ENCODE assay signal across 16 cellular contexts in the genomic region with DNA sequence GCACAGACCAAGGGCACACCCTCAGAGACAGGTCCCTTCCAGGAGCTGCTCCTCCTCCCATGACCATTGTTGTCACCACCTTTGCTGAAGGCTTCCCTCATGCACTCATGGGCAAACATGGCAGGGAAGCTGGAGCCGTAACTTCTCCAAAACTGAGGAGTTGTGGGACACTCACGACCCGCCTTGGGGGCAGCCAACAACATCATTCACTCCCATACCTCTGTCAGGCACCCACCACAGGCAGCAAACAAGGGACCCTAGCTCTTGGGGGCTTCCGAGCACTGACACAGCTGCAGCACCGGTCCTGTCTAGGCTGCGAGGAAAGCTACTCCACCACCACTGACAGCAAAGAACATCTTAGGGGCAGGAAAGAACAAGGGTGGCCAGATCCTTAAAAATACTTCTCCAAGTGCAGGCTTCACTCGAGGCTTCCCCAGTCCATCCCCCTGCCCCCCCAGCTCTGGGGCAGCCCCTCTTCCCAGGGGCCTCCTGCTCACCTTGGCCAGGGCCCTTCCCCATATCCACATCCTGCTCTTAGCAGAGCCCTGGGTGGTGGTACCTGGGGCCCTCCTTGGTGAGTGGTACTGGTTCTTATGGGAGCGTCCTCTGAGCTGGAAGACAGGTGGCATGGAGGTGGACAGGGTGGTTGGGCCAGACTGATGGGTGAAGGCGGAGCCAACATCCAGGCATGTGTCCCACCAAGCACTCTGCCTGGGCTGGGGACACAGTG.
"Had no signal": no experiment of that assay in that cellular context is flagged by ENCODE, and none has a peak within 500 bp of the region (broad histone marks: within the 10 kb centered on the region; RNA-seq: fewer than 3 reads in every experiment).

No MANE protein-coding gene starts in this region.

- H3K9me3 ChIP-seq: adrenal gland, esophagus muscularis mucosa, gastroesophageal sphincter, ovary, sigmoid colon, thoracic aorta, upper lobe of right lung had no signal

- H3K36me3 ChIP-seq: adrenal gland, esophagus muscularis mucosa, gastroesophageal sphincter, ovary, sigmoid colon, thoracic aorta, upper lobe of right lung had no signal

- DNase-seq: activated CD4-positive, alpha-beta T cell treated with anti-CD3 and anti-CD28 coated beads, Interleukin-2, amount 10 ng/mL, durations not matched to agents 7 days and 5 days; activated gamma-delta T cell treated with Interleukin-2 at 50 U/mL for 16 hours; adrenal gland; dermis blood vessel endothelial cell; effector memory CD4-positive, alpha-beta T cell; midbrain; sigmoid colon; stimulated activated CD4-positive, alpha-beta T cell treated with anti-CD3 and anti-CD28 coated beads, Interleukin-4, amount 100 ng/mL, for 4 hours; stimulated activated naive B cell treated with anti-CD40 and anti-IgM and Interleukin-4, amounts not matched to agents 10 μg/mL and 1 μg/mL and 100 μg/mL, for 72 hours; T-cell; upper lobe of right lung had no signal

- H3K27me3 Mint-ChIP-seq: activated CD4-positive, alpha-beta T cell treated with anti-CD3 and anti-CD28 coated beads, Interleukin-2, amount 10 ng/mL, durations not matched to agents 7 days and 5 days; stimulated activated naive B cell treated with anti-CD40 and anti-IgM and Interleukin-4, amounts not matched to agents 10 μg/mL and 1 μg/mL and 100 μg/mL, for 72 hours; T-cell had no signal

- H3K36me3 Mint-ChIP-seq: activated naive CD4-positive, alpha-beta T cell treated with anti-CD3 and anti-CD28 coated beads, Interleukin-2, amount 50 U/mL, for 72 hours; stimulated activated naive B cell treated with anti-CD40 and anti-IgM and Interleukin-4, amounts not matched to agents 10 μg/mL and 1 μg/mL and 100 μg/mL, for 72 hours; T-cell had no signal

- H3K4me3 Mint-ChIP-seq: activated CD4-positive, alpha-beta T cell treated with anti-CD3 and anti-CD28 coated beads, Interleukin-2, amount 10 ng/mL, durations not matched to agents 7 days and 5 days; stimulated activated naive B cell treated with anti-CD40 and anti-IgM and Interleukin-4, amounts not matched to agents 10 μg/mL and 1 μg/mL and 100 μg/mL, for 72 hours; T-cell had no signal

- H3K27me3 ChIP-seq: adrenal gland, esophagus muscularis mucosa, gastroesophageal sphincter, ovary, sigmoid colon, upper lobe of right lung had no signal

- H3K27ac Mint-ChIP-seq: activated CD4-positive, alpha-beta T cell treated with anti-CD3 and anti-CD28 coated beads, Interleukin-2, amount 10 ng/mL, durations not matched to agents 7 days and 5 days; stimulated activated naive B cell treated with anti-CD40 and anti-IgM and Interleukin-4, amounts not matched to agents 10 μg/mL and 1 μg/mL and 100 μg/mL, for 72 hours; T-cell had no signal

- ATAC-seq: gastroesophageal sphincter; stimulated activated naive B cell treated with anti-CD40 and anti-IgM and Interleukin-4, amounts not matched to agents 10 μg/mL and 1 μg/mL and 100 μg/mL, for 72 hours; T-cell had no signal

- H3K27ac ChIP-seq: adrenal gland, esophagus muscularis mucosa, gastroesophageal sphincter, ovary, sigmoid colon, thoracic aorta, upper lobe of right lung had no signal

- H3K9me3 Mint-ChIP-seq: activated CD4-positive, alpha-beta T cell treated with anti-CD3 and anti-CD28 coated beads, Interleukin-2, amount 10 ng/mL, durations not matched to agents 7 days and 5 days; activated naive CD4-positive, alpha-beta T cell treated with anti-CD3 and anti-CD28 coated beads, Interleukin-2, amount 50 U/mL, for 72 hours; stimulated activated naive B cell treated with anti-CD40 and anti-IgM and Interleukin-4, amounts not matched to agents 10 μg/mL and 1 μg/mL and 100 μg/mL, for 72 hours; T-cell had no signal

- H3K4me3 ChIP-seq: adrenal gland, esophagus muscularis mucosa, gastroesophageal sphincter, ovary, sigmoid colon, thoracic aorta, upper lobe of right lung had no signal
